In genomic region chr9:66952581-66952980, GRCh38 we compare ENCODE assay signal across 10 cellular contexts. TPM values are rescaled to one million over a fixed set of nuclear protein-coding genes. Genes with fewer than 3 reads are reported as not detected.
"Had no signal": no experiment of that assay in that cellular context is flagged by ENCODE, and none has a peak within 500 bp of the region (broad histone marks: within the 10 kb centered on the region; RNA-seq: fewer than 3 reads in every experiment).

No MANE protein-coding gene starts in this region.

RNA-seq across cellular contexts. Expression of gene SPATA31A3, which starts 39.8 kb away (rescaled TPM):
- total RNA-seq: activated CD4-positive, alpha-beta T cell treated with anti-CD3 and anti-CD28 coated beads, Interleukin-2, amount 10 ng/mL, durations not matched to agents 24 days and 14 days; activated CD8-positive, alpha-beta memory T cell treated with anti-CD3 and anti-CD28 coated beads for 36 hours; activated CD8-positive, alpha-beta T cell treated with anti-CD3 and anti-CD28 coated beads for 36 hours; activated naive CD8-positive, alpha-beta T cell treated with anti-CD3 and anti-CD28 coated beads for 36 hours; activated T-cell treated with anti-CD3 and anti-CD28 coated beads, Interleukin-2, amount 50 U/mL, for 72 hours; activated T-helper 17 cell treated with anti-CD3 and anti-CD28 coated beads, Interleukin-2, amount 50 U/mL, for 72 hours; breast epithelium; PC-9 had no signal
- polyA plus RNA-seq: adipose tissue, SK-N-SH had no signal
